Comparison of ENCODE assay signal across 38 cellular contexts in the genomic region with DNA sequence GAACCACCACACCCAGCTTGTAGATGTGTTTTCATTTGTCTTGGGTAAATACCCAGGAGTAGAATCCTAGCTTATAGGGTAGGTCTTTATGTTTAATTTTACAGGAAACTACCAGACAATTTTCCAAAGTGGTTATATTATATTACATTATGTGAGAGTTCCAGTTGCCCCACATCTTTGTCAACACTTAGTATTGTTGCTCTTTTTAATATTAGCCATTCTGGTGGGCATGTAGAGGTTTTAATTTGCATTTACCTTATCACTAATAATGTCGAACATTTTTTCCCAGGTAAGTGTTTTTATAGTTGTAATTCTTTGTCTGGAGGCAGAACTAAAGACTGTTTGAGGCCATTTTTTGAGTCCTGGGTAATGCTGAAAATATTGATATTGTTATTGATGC. TPM values are rescaled to one million over a fixed set of nuclear protein-coding genes. Genes with fewer than 3 reads are reported as not detected.
"Had no signal": no experiment of that assay in that cellular context is flagged by ENCODE, and none has a peak within 500 bp of the region (broad histone marks: within the 10 kb centered on the region; RNA-seq: fewer than 3 reads in every experiment).

No MANE protein-coding gene starts in this region.

- H3K27me3 ChIP-seq: MG63 had no signal

- H3K4me2 ChIP-seq: KMS-11 had no signal

- H3K9me3 ChIP-seq: MG63 had no signal

- H3K9ac ChIP-seq: KMS-11 had no signal

- H3K4me3 ChIP-seq: MG63 had no signal

- DNase-seq: Karpas-422, Kasumi-1, MG63, MM.1S, MV-4-11, NCI-H1048, NCI-H1092, NCI-H1092 treated with DMSO at 0.1 percent for 48 hours, NCI-H1105, NCI-H1105 treated with DMSO at 0.1 percent for 48 hours, NCI-H1417, NCI-H1417 treated with DMSO at 0.1 percent for 48 hours, NCI-H1436, NCI-H1436 treated with DMSO at 0.1 percent for 48 hours, NCI-H146, NCI-H1694, NCI-H1694 treated with DMSO at 0.1 percent for 48 hours, NCI-H187, NCI-H187 treated with DMSO at 0.1 percent for 48 hours, NCI-H1930, NCI-H2029, NCI-H2029 treated with DMSO at 0.1 percent for 48 hours, NCI-H2081, NCI-H2081 treated with DMSO at 0.1 percent for 48 hours, NCI-H2107, NCI-H2171, NCI-H2227 treated with DMSO at 0.1 percent for 48 hours, NCI-H226, NCI-H345, NCI-H446, NCI-H446 treated with DMSO at 0.1 percent for 48 hours, NCI-H510A, NCI-H510A treated with DMSO at 0.1 percent for 48 hours had no signal

- H3K36me3 ChIP-seq: MG63 had no signal

- H3K27ac ChIP-seq: KMS-11 had no signal

RNA-seq across cellular contexts. Expression of a gene that starts 3.5 kb away (rescaled TPM):
- total RNA-seq: LHCN-M2, M059J, MCF 10A, NCI-H460 had no signal
